In the genomic region with DNA sequence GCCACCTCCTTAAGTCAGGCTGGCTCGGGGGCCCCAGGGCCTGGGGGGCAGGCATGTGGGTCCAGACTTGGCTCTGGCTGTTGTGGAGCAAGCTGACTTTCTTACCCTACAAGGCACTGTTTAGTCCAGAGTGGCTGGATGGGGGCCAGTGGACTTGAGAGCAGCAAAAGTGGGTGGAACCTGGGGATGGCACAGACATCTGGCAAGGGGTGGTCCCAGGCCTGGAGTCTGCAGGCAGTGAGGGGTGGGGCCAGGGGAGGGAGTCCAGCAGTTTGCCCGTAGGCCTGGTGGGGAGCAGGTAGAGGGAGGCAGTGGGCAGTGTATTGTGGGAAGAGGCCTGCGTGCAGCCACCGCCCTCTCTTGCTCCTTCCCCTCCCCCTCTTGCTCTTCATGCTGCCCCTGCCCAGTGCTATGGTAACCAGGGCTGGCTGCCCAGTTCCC, we compare ENCODE assay signal across 10 cellular contexts. TPM values are rescaled to one million over a fixed set of nuclear protein-coding genes. Genes with fewer than 3 reads are reported as not detected.
DNase-seq lines count a peak whose midpoint lies in the region; ATAC-seq and TF ChIP-seq lines count a peak whose summit lies in the region.
"Had no signal": no experiment of that assay in that cellular context is flagged by ENCODE, and none has a peak within 500 bp of the region (broad histone marks: within the 10 kb centered on the region; RNA-seq: fewer than 3 reads in every experiment).

No MANE protein-coding gene starts in this region.

- H3K36me3 ChIP-seq in GM23338 (ENCODE audit: insufficient read depth) (no peaks in the 10 kb centered on the region), heart right ventricle (peaks cover 0 to 19% (median 0%) of the 10 kb centered on the region in 9 donors)

- intact Hi-C loops in heart right ventricle (cut with DNase I): loop anchor here in 2 of 10 donors (2.0 to 10.0 kb wide), 3 partner anchors 19 to 51 kb away; a partner anchor contains a TSS

- H3K27ac ChIP-seq in GM23338 (ENCODE audit: low read depth) (no peak overlapping the region), heart right ventricle (peak overlapping the region; percentile 70 to 97 (median 85))

- H3K4me3 ChIP-seq in GM23338 (no peak overlapping the region), heart right ventricle (no peak overlapping the region)
- H3K4me3 ChIP-seq: K562 had no signal

- H3K27me3 Mint-ChIP-seq in GM23338 (ENCODE audit: insufficient read depth, low read depth, poor library complexity): peaks cover 20% of the 10 kb centered on the region
- H3K27me3 Mint-ChIP-seq in T-cell: peaks cover 6 to 32% of the 10 kb centered on the region in 2 donors

- H3K4me1 ChIP-seq in GM23338 (ENCODE audit: insufficient read depth) (peaks cover 5% of the 10 kb centered on the region; the same call in 1 of the 2 replicates), heart right ventricle (peaks cover 14 to 54% (median 33%) of the 10 kb centered on the region in 9 donors)

- H3K4me1 Mint-ChIP-seq in GM23338: peaks cover 31% of the 10 kb centered on the region
- peaks cover 11 to 34% (median 23%) of the 10 kb centered on the region in 3 donors for H3K4me1 Mint-ChIP-seq in T-cell

- 0 out of 2 replicates have a peak, but pooled peaks cover under 1% of the 10 kb centered on the region for H3K27me3 ChIP-seq in GM23338 (ENCODE audit: insufficient read depth)
- H3K27me3 ChIP-seq in heart right ventricle: peaks cover 0 to 21% (median 8%) of the 10 kb centered on the region in 7 donors

- H3K4me2 ChIP-seq in GM23338: no peak overlapping the region

- no peaks in the 10 kb centered on the region for H3K9me3 Mint-ChIP-seq in GM23338
- no peaks in the 10 kb centered on the region for H3K9me3 Mint-ChIP-seq in T-cell
- H3K9me3 Mint-ChIP-seq: activated CD4-positive, alpha-beta memory T cell treated with anti-CD3 and anti-CD28 coated beads, Interleukin-2, amount 10 ng/mL, durations not matched to agents 7 days and 5 days had no signal

- no peak overlapping the region for H2AFZ ChIP-seq in GM23338

- H4K20me1 ChIP-seq in GM23338 (replicated peaks; ENCODE audit: insufficient read depth): no peaks in the 10 kb centered on the region; the same call in 1 of the 2 replicates

- 33 to 48% methylated on average over 3 to 4 of the region's 4 CpGs for WGBS in heart right ventricle, 2 donors

- peaks cover 4% of the 10 kb centered on the region; the same call in 1 of the 2 replicates for H3F3A ChIP-seq in GM23338 (replicated peaks; ENCODE audit: low read depth)

- H3K9me3 ChIP-seq in heart right ventricle: no peaks in the 10 kb centered on the region

- H3K4me3 Mint-ChIP-seq in GM23338 (no peak overlapping the region), T-cell (no peak overlapping the region)
- H3K4me3 Mint-ChIP-seq: activated CD4-positive, alpha-beta memory T cell treated with anti-CD3 and anti-CD28 coated beads, Interleukin-2, amount 10 ng/mL, durations not matched to agents 7 days and 5 days had no signal

- H3K9me2 ChIP-seq in GM23338 (ENCODE audit: insufficient read depth): no peaks in the 10 kb centered on the region

- CTCF ChIA-PET in T-cell (lab: Charles Lee): no interaction called here

- H3K79me2 ChIP-seq in GM23338 (replicated peaks; ENCODE audit: insufficient read depth): no peaks in the 10 kb centered on the region

- TF ChIP-seq CTCF in GM23338 (conservative IDR thresholded peaks at IDR 0.05; ENCODE audit: low read depth in 2 of 2): no peak
- peak in 1 of 9 donors; percentile 22 for TF ChIP-seq CTCF in heart right ventricle (IDR thresholded peaks at IDR 0.05)

- H3K36me3 Mint-ChIP-seq in GM23338 (ENCODE audit: low read depth) (peaks cover 5% of the 10 kb centered on the region; the same call in 2 of the 3 replicates), T-cell (no peaks in the 10 kb centered on the region)

- H3K27ac Mint-ChIP-seq in GM23338: no peak overlapping the region; the same call in 1 of the 2 replicates
- no peak overlapping the region for H3K27ac Mint-ChIP-seq in T-cell
- H3K27ac Mint-ChIP-seq: activated CD4-positive, alpha-beta memory T cell treated with anti-CD3 and anti-CD28 coated beads, Interleukin-2, amount 10 ng/mL, durations not matched to agents 7 days and 5 days had no signal

- POLR2A ChIA-PET in T-cell (lab: Charles Lee): no interaction called here

- no peak for TF ChIP-seq POLR2A in GM18505 (IDR thresholded peaks at IDR 0.05; ENCODE audit: borderline replicate concordance, extremely low read depth, insufficient read depth, insufficient read length)

- DNase-seq in GM23338 (ENCODE audit: low spot score): peak; percentile 27
- DNase-seq in heart right ventricle: peak; percentile 60 to 87
- DNase-seq in smooth muscle cell of the brain vasculature (ENCODE audit: low read depth, low spot score): peak; percentile 32
- no peak for DNase-seq in activated effector memory CD4-positive, alpha-beta T cell treated with Interleukin-2 at 50 U/mL for 16 hours
- no peak for DNase-seq in T-cell
- DNase-seq: activated CD4-positive, alpha-beta memory T cell treated with anti-CD3 and anti-CD28 coated beads, Interleukin-2, amount 10 ng/mL, durations not matched to agents 7 days and 5 days had no signal

- ATAC-seq in GM23338: no peak
- peak; percentile 80 for ATAC-seq in SK-N-SH treated with all-trans-retinoic acid at 6 μM for 48 hours
- peak; percentile 32 to 81 (median 70) for ATAC-seq in heart right ventricle
- no peak for ATAC-seq in T-cell (replicated peaks in 1 of 4)
- ATAC-seq in GM18505 (IDR thresholded peaks at IDR 0.05; ENCODE audit: unreplicated experiment): no peak
- ATAC-seq in HG02870 (IDR thresholded peaks at IDR 0.05; ENCODE audit: unreplicated experiment): no peak

TF ChIP-seq in GM23338, 12 proteins besides CTCF, POLR2A, EP300 and RAD21 (continues in another document):
- TF ChIP-seq, protein P1, sequence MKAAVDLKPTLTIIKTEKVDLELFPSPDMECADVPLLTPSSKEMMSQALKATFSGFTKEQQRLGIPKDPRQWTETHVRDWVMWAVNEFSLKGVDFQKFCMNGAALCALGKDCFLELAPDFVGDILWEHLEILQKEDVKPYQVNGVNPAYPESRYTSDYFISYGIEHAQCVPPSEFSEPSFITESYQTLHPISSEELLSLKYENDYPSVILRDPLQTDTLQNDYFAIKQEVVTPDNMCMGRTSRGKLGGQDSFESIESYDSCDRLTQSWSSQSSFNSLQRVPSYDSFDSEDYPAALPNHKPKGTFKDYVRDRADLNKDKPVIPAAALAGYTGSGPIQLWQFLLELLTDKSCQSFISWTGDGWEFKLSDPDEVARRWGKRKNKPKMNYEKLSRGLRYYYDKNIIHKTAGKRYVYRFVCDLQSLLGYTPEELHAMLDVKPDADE (IDR thresholded peaks at IDR 0.05): no peak

TF ChIP-seq in SK-N-SH treated with all-trans-retinoic acid at 6 μM for 48 hours, 23 proteins besides CTCF, POLR2A, EP300 and RAD21:
- TF ChIP-seq TCF4 (CRISPR knock-in tag; IDR thresholded peaks at IDR 0.05; ENCODE audit: borderline replicate concordance): peak; percentile 44; the same call in 1 of the 2 replicates
- TF ChIP-seq ZNF70 (CRISPR knock-in tag; IDR thresholded peaks at IDR 0.05): no peak; the same call in 1 of the 2 replicates

RNA-seq across cellular contexts. Expression of a gene that starts 19.1 kb away (rescaled TPM):
- total RNA-seq in GM23338 (2014; rRNA removed; shearing (Covaris generic)): 32.4 and 32.6 TPM in 2 replicates
- polyA plus RNA-seq in GM23338 (2016; fragmentation: Nextera tagmentation; extraction: Ambion mirVana): 12.6 and 12.9 TPM in 2 replicates
- 100 to 1,000 TPM in 9 of 10 donors, 10 to 100 TPM in 1; 97.2 to 151 (median 120) TPM for total RNA-seq in heart right ventricle
- polyA plus RNA-seq in heart right ventricle: 100 to 1,000 TPM in 1 of 2 donors, 10 to 100 TPM in 1; 62.9 to 130 TPM
- 10 to 100 TPM; 13.8 to 23.9 (median 18.9) TPM for total RNA-seq in T-cell

RNA-seq across cellular contexts. Expression of a gene that starts 35.5 kb away (rescaled TPM):
- 2.0 and 6.1 TPM in 2 replicates for total RNA-seq in GM23338 (2014; rRNA removed; shearing (Covaris generic))
- 1.0 and 1.3 TPM in 2 replicates for polyA plus RNA-seq in GM23338 (2016; fragmentation: Nextera tagmentation; extraction: Ambion mirVana)
- over 10,000 TPM; 12,560 to 18,019 (median 15,816) TPM for total RNA-seq in heart right ventricle
- polyA plus RNA-seq in heart right ventricle: over 10,000 TPM; 13,697 to 18,010 TPM
- total RNA-seq in T-cell: 1 to 10 TPM in 2 of 5 donors, under 1 TPM in 1, not detected in 2; 0.98 to 1.3 (median 1.3) TPM
- total RNA-seq: activated CD4-positive, alpha-beta memory T cell treated with anti-CD3 and anti-CD28 coated beads, Interleukin-2, amount 10 ng/mL, durations not matched to agents 7 days and 5 days had no signal

RNA-seq across cellular contexts. Expression of a gene that starts 45.0 kb away (rescaled TPM):
- 33.8 and 37.3 TPM in 2 replicates for total RNA-seq in GM23338 (2014; rRNA removed; shearing (Covaris generic))
- 25.2 and 27.0 TPM in 2 replicates for polyA plus RNA-seq in GM23338 (2016; fragmentation: Nextera tagmentation; extraction: Ambion mirVana)
- total RNA-seq in heart right ventricle: 10 to 100 TPM; 15.8 to 29.4 (median 21.0) TPM
- 10 to 100 TPM; 28.2 to 48.6 TPM for polyA plus RNA-seq in heart right ventricle
- 10 to 100 TPM; 20.6 to 47.7 (median 41.3) TPM for total RNA-seq in T-cell

Comparison
In these comparisons a context has a peak if more than half of its experiments do, and no peak if none do; other contexts are left out.
1. ATAC-seq: peak in SK-N-SH treated with all-trans-retinoic acid at 6 μM for 48 hours (single experiment) and heart right ventricle (8 of 8); none in GM23338 (single experiment), T-cell (0 of 4), GM18505 (single experiment) and HG02870 (single experiment).
2. DNase-seq: peak in GM23338 (single experiment), heart right ventricle (2 of 2) and smooth muscle cell of the brain vasculature (single experiment); none in activated effector memory CD4-positive, alpha-beta T cell treated with Interleukin-2 at 50 U/mL for 16 hours (single experiment) and T-cell (0 of 34).
3. RNA of a gene that starts 35.5 kb away (total RNA-seq): 12,560 to 18,019 TPM in heart right ventricle; 2.0 to 6.1 TPM in GM23338 and 0.98 to 1.3 TPM in T-cell; every median in the first group is over 1,000 times any median in the second.